Comparison of ENCODE assay signal across 9 cellular contexts in the genomic region with DNA sequence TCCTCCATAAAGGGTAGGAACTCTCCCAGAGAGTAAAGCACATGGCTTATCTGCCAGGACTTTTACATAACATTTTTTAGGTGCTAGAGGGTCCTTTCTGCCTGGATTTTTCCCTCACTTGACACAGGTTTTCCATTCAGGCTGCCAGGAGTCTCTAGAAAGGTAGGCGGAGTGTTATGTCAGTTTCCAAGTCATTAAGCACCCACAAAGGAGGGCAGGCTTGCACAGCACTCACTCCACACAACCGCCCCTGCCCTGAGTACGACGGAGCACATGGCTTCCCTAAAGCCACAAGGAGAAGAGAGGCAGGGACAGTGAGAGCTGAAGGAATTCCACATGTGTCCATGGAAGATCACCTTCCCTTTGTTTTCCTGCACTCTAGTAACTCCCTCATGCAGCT. TPM values are rescaled to one million over a fixed set of nuclear protein-coding genes. Genes with fewer than 3 reads are reported as not detected.
A peak's percentile ranks its signal among the peaks of the same experiment; 100 is the strongest.
DNase-seq lines count a peak whose midpoint lies in the region; ATAC-seq lines count a peak whose summit lies in the region.
"Had no signal": no experiment of that assay in that cellular context is flagged by ENCODE, and none has a peak within 500 bp of the region (broad histone marks: within the 10 kb centered on the region; RNA-seq: fewer than 3 reads in every experiment).

No MANE protein-coding gene starts in this region.

- H3K4me3 ChIP-seq in right cardiac atrium (ENCODE audit: low read length) = no peak overlapping the region
- H3K4me3 ChIP-seq in skin epidermis = no peak overlapping the region

- no peaks in the 10 kb centered on the region for H3K27me3 Mint-ChIP-seq in IgD-negative memory B cell

- 54% methylated on average over 4 of the region's 4 CpGs for WGBS in right cardiac atrium

- H3K27ac ChIP-seq in right cardiac atrium (ENCODE audit: low read length) (peak overlapping the region; percentile 69), skin epidermis (peak overlapping the region in 18 of 21 experiments; percentile 13 to 86 (median 60))

- no peaks in the 10 kb centered on the region for H3K9me3 Mint-ChIP-seq in IgD-negative memory B cell
- H3K9me3 Mint-ChIP-seq: T-helper 1 cell treated with Interleukin-12 subunit alpha and Interleukin-12 subunit beta and Interleukin-4 antibody, amounts not matched to agents 30 μg/mL and 1 μg/mL, for 36 hours had no signal

- H3K4me1 Mint-ChIP-seq in IgD-negative memory B cell = peaks cover 40 to 66% (median 55%) of the 10 kb centered on the region in 3 donors

- no peaks in the 10 kb centered on the region for H3K36me3 Mint-ChIP-seq in IgD-negative memory B cell

- H3K4me1 ChIP-seq in right cardiac atrium (ENCODE audit: control insufficient read depth, insufficient read depth, low read length) = peaks cover 40% of the 10 kb centered on the region

- peak overlapping the region in 1 of 4 donors; percentile 59 for H3K4me3 Mint-ChIP-seq in IgD-negative memory B cell
- H3K4me3 Mint-ChIP-seq: T-helper 1 cell treated with Interleukin-12 subunit alpha and Interleukin-12 subunit beta and Interleukin-4 antibody, amounts not matched to agents 30 μg/mL and 1 μg/mL, for 36 hours had no signal

- DNase-seq in SW480 (ENCODE audit: low spot score) = peak; percentile 53
- DNase-seq in right cardiac atrium = no peak
- DNase-seq in Kasumi-1 (lab: John Stamatoyannopoulos, UW) = no peak
- no peak for DNase-seq in OCI-M1 (lab: John Stamatoyannopoulos, UW)

- intact Hi-C loops in right cardiac atrium (cut with DNase I) = loop anchor here in 1 of 4 donors (10.0 kb wide), 1 partner anchor 55 kb away; the partner anchor contains the start of gene CAPZB

- H3K27me3 ChIP-seq in right cardiac atrium (ENCODE audit: control insufficient read depth, insufficient read depth) = no peaks in the 10 kb centered on the region

- ATAC-seq in right cardiac atrium (peak in 1 of 2 donors; percentile 64), GM18517 (IDR thresholded peaks at IDR 0.05; ENCODE audit: unreplicated experiment) (no peak), HG02938 (IDR thresholded peaks at IDR 0.05; ENCODE audit: unreplicated experiment) (no peak)

- H3K27ac Mint-ChIP-seq in IgD-negative memory B cell = peak overlapping the region in 2 of 3 donors; percentile 71 to 90
- H3K27ac Mint-ChIP-seq: T-helper 1 cell treated with Interleukin-12 subunit alpha and Interleukin-12 subunit beta and Interleukin-4 antibody, amounts not matched to agents 30 μg/mL and 1 μg/mL, for 36 hours had no signal

- H3K9me3 ChIP-seq in right cardiac atrium (ENCODE audit: control insufficient read depth, low read length) = no peaks in the 10 kb centered on the region

RNA-seq across cellular contexts. Expression of gene CAPZB, which starts 55.7 kb away (rescaled TPM):
- 419 TPM for polyA plus RNA-seq in IgD-negative memory B cell
- 100 to 1,000 TPM; 226 to 255 (median 232) TPM for total RNA-seq in right cardiac atrium
- polyA plus RNA-seq in right cardiac atrium = 228 TPM
